8 cellular contexts compared by ENCODE assay signal in the genomic region with DNA sequence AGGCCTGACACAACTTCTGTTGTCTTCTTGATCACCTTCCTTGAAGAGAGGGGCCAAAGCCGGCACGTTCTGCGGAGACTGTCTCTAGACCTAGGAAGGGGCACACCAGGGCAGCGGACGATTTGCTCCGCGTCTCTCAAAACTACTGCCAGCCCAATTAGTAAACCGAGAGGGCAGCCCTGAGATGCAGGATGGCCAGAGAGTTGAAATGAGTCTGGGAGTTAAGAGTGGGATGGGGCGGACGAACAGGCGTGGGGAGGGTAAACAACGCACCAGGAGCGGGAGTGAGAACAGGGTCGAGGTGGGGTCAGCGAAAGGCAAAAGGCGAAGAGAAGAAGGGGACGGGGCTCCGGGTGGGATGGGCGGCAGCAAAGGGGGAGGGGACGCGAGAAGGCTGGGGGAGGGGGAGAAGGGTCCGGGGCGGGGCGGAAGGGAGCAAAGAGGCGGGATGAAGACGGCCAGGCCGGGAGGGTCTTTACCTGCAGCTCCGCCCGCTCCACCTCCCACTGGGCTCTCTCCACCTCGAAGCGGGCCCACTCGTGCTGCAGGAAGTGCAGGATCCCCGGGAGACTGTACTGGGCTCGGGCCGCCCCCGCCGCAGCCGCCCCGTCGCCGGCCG. TPM values are rescaled to one million over a fixed set of nuclear protein-coding genes. Genes with fewer than 3 reads are reported as not detected.
DNase-seq lines count a peak whose midpoint lies in the region; ATAC-seq and TF ChIP-seq lines count a peak whose summit lies in the region.

No MANE protein-coding gene starts in this region.

- no peaks in the 10 kb centered on the region for H3K9me3 ChIP-seq in GM23248 (ENCODE audit: low read depth)
- no peaks in the 10 kb centered on the region for H3K9me3 ChIP-seq in mesodermal cell (ENCODE audit: control insufficient read depth, low read length)

- H3F3A ChIP-seq in GM23248 (ENCODE audit: insufficient read depth): peaks cover 7% of the 10 kb centered on the region; the same call in 1 of the 2 replicates

- peak overlapping the region; percentile 88 for H3K4me3 ChIP-seq in GM06990 (replicated peaks; ENCODE audit: low read depth, low read length)
- H3K4me3 ChIP-seq in GM23248: peak overlapping the region; percentile 89
- peak overlapping the region; percentile 62 for H3K4me3 ChIP-seq in LNCaP clone FGC (ENCODE audit: low read depth, low read length)
- peak overlapping the region; percentile 82 for H3K4me3 ChIP-seq in mesodermal cell (ENCODE audit: extremely low read depth, insufficient read depth, low read length, poor library complexity, severe bottlenecking)

- ATAC-seq in activated CD4-positive, alpha-beta T cell treated with anti-CD3 and anti-CD28 coated beads for 36 hours: peak; percentile 9
- peak; percentile 59 for ATAC-seq in stimulated activated memory B cell treated with anti-CD40 and anti-IgM and Interleukin-4, amounts not matched to agents 10 μg/mL and 1 μg/mL and 100 μg/mL, for 72 hours

- 0 out of 2 replicates have a peak, but pooled peaks cover 3% of the 10 kb centered on the region for H4K20me1 ChIP-seq in GM23248 (ENCODE audit: insufficient read depth)

- DNase-seq in GM06990 (ENCODE audit: extremely low read depth, insufficient read length) (peak; percentile 44), GM23248 (peak; percentile 50), LNCaP clone FGC (ENCODE audit: low read depth) (no peak), ecto neural progenitor cell (ENCODE audit: low spot score) (peak; percentile 86), NCI-H446 treated with DMSO at 0.1 percent for 48 hours (lab: John Stamatoyannopoulos, UW) (no peak)
- DNase-seq in activated CD4-positive, alpha-beta T cell treated with anti-CD3 and anti-CD28 coated beads for 36 hours: peak; percentile 66

- no peak for TF ChIP-seq CTCF in GM06990 (IDR thresholded peaks at IDR 0.05; ENCODE audit: insufficient read depth, low read length, poor library complexity, severe bottlenecking)
- TF ChIP-seq CTCF in LNCaP clone FGC (IDR thresholded peaks at IDR 0.05; ENCODE audit: control insufficient read depth, extremely low read depth, insufficient read depth): no peak

- H3K79me2 ChIP-seq in GM23248 (ENCODE audit: insufficient read depth): peaks cover 52% of the 10 kb centered on the region

- H3K4me2 ChIP-seq in GM23248 (ENCODE audit: unreplicated experiment): peak overlapping the region; percentile 100

- peak overlapping the region; percentile 85 for H3K9ac ChIP-seq in GM23248

- no peaks in the 10 kb centered on the region for H3K9me2 ChIP-seq in GM23248 (ENCODE audit: insufficient read depth)

- H3K36me3 Mint-ChIP-seq in activated CD4-positive, alpha-beta T cell treated with anti-CD3 and anti-CD28 coated beads for 36 hours (ENCODE audit: low read depth): peaks cover 6% of the 10 kb centered on the region
- peaks cover 18% of the 10 kb centered on the region for H3K36me3 Mint-ChIP-seq in stimulated activated memory B cell treated with anti-CD40 and anti-IgM and Interleukin-4, amounts not matched to agents 10 μg/mL and 1 μg/mL and 100 μg/mL, for 72 hours

- H3K4me1 Mint-ChIP-seq in activated CD4-positive, alpha-beta T cell treated with anti-CD3 and anti-CD28 coated beads for 36 hours: peaks cover 46% of the 10 kb centered on the region
- H3K4me1 Mint-ChIP-seq in stimulated activated memory B cell treated with anti-CD40 and anti-IgM and Interleukin-4, amounts not matched to agents 10 μg/mL and 1 μg/mL and 100 μg/mL, for 72 hours: peaks cover 50% of the 10 kb centered on the region

- H3K27me3 Mint-ChIP-seq in activated CD4-positive, alpha-beta T cell treated with anti-CD3 and anti-CD28 coated beads for 36 hours: no peaks in the 10 kb centered on the region
- H3K27me3 Mint-ChIP-seq in stimulated activated memory B cell treated with anti-CD40 and anti-IgM and Interleukin-4, amounts not matched to agents 10 μg/mL and 1 μg/mL and 100 μg/mL, for 72 hours: no peaks in the 10 kb centered on the region

- POLR2A ChIA-PET in activated CD4-positive, alpha-beta T cell treated with anti-CD3 and anti-CD28 coated beads for 36 hours (lab: Charles Lee): no interaction called here

- peak overlapping the region; percentile 92 for H3K27ac Mint-ChIP-seq in activated CD4-positive, alpha-beta T cell treated with anti-CD3 and anti-CD28 coated beads for 36 hours
- peak overlapping the region; percentile 90 for H3K27ac Mint-ChIP-seq in stimulated activated memory B cell treated with anti-CD40 and anti-IgM and Interleukin-4, amounts not matched to agents 10 μg/mL and 1 μg/mL and 100 μg/mL, for 72 hours

- no peaks in the 10 kb centered on the region for H3K27me3 ChIP-seq in GM06990 (replicated peaks; ENCODE audit: control insufficient read depth, insufficient read depth, low read length)
- H3K27me3 ChIP-seq in GM23248 (replicated peaks; ENCODE audit: insufficient read depth): no peaks in the 10 kb centered on the region

- in situ Hi-C loops in GM23248 (cut with MboI): no loop called here

- H3K9me3 Mint-ChIP-seq in activated CD4-positive, alpha-beta T cell treated with anti-CD3 and anti-CD28 coated beads for 36 hours (ENCODE audit: low read depth): no peaks in the 10 kb centered on the region
- no peaks in the 10 kb centered on the region for H3K9me3 Mint-ChIP-seq in stimulated activated memory B cell treated with anti-CD40 and anti-IgM and Interleukin-4, amounts not matched to agents 10 μg/mL and 1 μg/mL and 100 μg/mL, for 72 hours

- peak overlapping the region; percentile 84 for H2AFZ ChIP-seq in GM23248

- 1 to 2% methylated on average over 28 to 31 of the region's 42 CpGs for WGBS in GM23248 (ENCODE audit: low coverage in 1 of 2, low lambda C conversion rate in 2 of 2, missing lambda C conversion rate in 2 of 2), 2 experiments
- 0% methylated on average over 19 to 33 of the region's 42 CpGs for WGBS in mesodermal cell (ENCODE audit: insufficient coverage in 2 of 2), 2 experiments

- CTCF ChIA-PET in activated CD4-positive, alpha-beta T cell treated with anti-CD3 and anti-CD28 coated beads for 36 hours (lab: Charles Lee): no interaction called here

- H3K4me1 ChIP-seq in GM23248 (ENCODE audit: insufficient read depth): no peaks in the 10 kb centered on the region; the same call in none of the 2 replicates
- peaks cover 11% of the 10 kb centered on the region for H3K4me1 ChIP-seq in mesodermal cell (ENCODE audit: control insufficient read depth, insufficient read depth, low read length, poor library complexity, severe bottlenecking)

- peak overlapping the region; percentile 100 for H3K4me3 Mint-ChIP-seq in activated CD4-positive, alpha-beta T cell treated with anti-CD3 and anti-CD28 coated beads for 36 hours
- peak overlapping the region; percentile 96 for H3K4me3 Mint-ChIP-seq in stimulated activated memory B cell treated with anti-CD40 and anti-IgM and Interleukin-4, amounts not matched to agents 10 μg/mL and 1 μg/mL and 100 μg/mL, for 72 hours

- H3K27ac ChIP-seq in GM23248 (peak overlapping the region; percentile 56), mesodermal cell (ENCODE audit: low read depth, low read length, severe bottlenecking) (peak overlapping the region; percentile 86)

- H3K36me3 ChIP-seq in GM06990 (ENCODE audit: control insufficient read depth, insufficient read depth, low read length) (no peaks in the 10 kb centered on the region), GM23248 (ENCODE audit: low read depth) (no peaks in the 10 kb centered on the region), mesodermal cell (ENCODE audit: control insufficient read depth, insufficient read depth, low read length) (no peaks in the 10 kb centered on the region)

- intact Hi-C loops in activated CD4-positive, alpha-beta T cell treated with anti-CD3 and anti-CD28 coated beads for 36 hours (cut with DNase I, micrococcal nuclease): loop anchor here (1.0 to 5.0 kb wide), 12 partner anchors 40 to 1786 kb away; a partner anchor contains a TSS

RNA-seq across cellular contexts. Expression of a gene that starts 0.5 kb away (rescaled TPM):
- 12.1 and 12.8 TPM in 2 replicates for total RNA-seq in GM23248 (2014; rRNA removed; shearing (Covaris generic))
- 5.8 and 6.5 TPM in 2 replicates for polyA plus RNA-seq in GM23248 (2016; fragmentation: Nextera tagmentation; extraction: Ambion mirVana)
- total RNA-seq in activated CD4-positive, alpha-beta T cell treated with anti-CD3 and anti-CD28 coated beads for 36 hours: 10 to 100 TPM; 27.7 to 32.0 TPM
- polyA plus RNA-seq in mesodermal cell (2013, experiment 1 of 2): 18.8 TPM
- polyA plus RNA-seq in mesodermal cell (2013, experiment 2 of 2): 18.3 TPM

Comparison
In these comparisons a context has a peak if more than half of its experiments do, and no peak if none do; other contexts are left out.
1. DNase-seq: peak in GM06990 (single experiment), GM23248 (single experiment), activated CD4-positive, alpha-beta T cell treated with anti-CD3 and anti-CD28 coated beads for 36 hours (single experiment) and ecto neural progenitor cell (single experiment); none in LNCaP clone FGC (single experiment) and NCI-H446 treated with DMSO at 0.1 percent for 48 hours (single experiment).
2. Peak in every context shown above with its lines, with median percentiles within 50 percentile points of each other: H3K4me3 ChIP-seq.